8 cellular contexts compared by ENCODE assay signal in genomic region chr3:16883057-16883725, GRCh38. TPM values are rescaled to one million over a fixed set of nuclear protein-coding genes. Genes with fewer than 3 reads are reported as not detected.
DNase-seq lines count a peak whose midpoint lies in the region; ATAC-seq and TF ChIP-seq lines count a peak whose summit lies in the region.

No MANE protein-coding gene starts in this region.

- H3K27me3 Mint-ChIP-seq in GM23338 (ENCODE audit: insufficient read depth, low read depth, poor library complexity), result peaks cover 15% of the 10 kb centered on the region
- no peaks in the 10 kb centered on the region for H3K27me3 Mint-ChIP-seq in activated naive CD8-positive, alpha-beta T cell

- H3K4me1 ChIP-seq in GM23338 (ENCODE audit: insufficient read depth) (peaks cover 32% of the 10 kb centered on the region), iPS-18a (ENCODE audit: control insufficient read depth, low read depth, low read length) (peaks cover 14% of the 10 kb centered on the region)

- H3K27ac ChIP-seq in GM23338 (ENCODE audit: low read depth) (no peak overlapping the region), iPS-18a (ENCODE audit: low read length) (no peak overlapping the region)

- H2AFZ ChIP-seq in GM23338, result peak overlapping the region; percentile 87

- H4K20me1 ChIP-seq in GM23338 (replicated peaks; ENCODE audit: insufficient read depth), result no peaks in the 10 kb centered on the region

- peaks cover 8% of the 10 kb centered on the region; the same call in 1 of the 2 replicates for H3F3A ChIP-seq in GM23338 (replicated peaks; ENCODE audit: low read depth)

- DNase-seq in GM23338 (ENCODE audit: low spot score) (peak; percentile 68), smooth muscle cell of the brain vasculature (ENCODE audit: low read depth, low spot score) (peak; percentile 72), amniotic stem cell (lab: John Stamatoyannopoulos, UW) (no peak), NCI-H2196 treated with DMSO at 0.1 percent for 48 hours (lab: John Stamatoyannopoulos, UW; ENCODE audit: unreplicated experiment) (no peak)

- H3K4me3 ChIP-seq in GM23338 (peak overlapping the region; percentile 76), iPS-18a (ENCODE audit: low read length) (peak overlapping the region; percentile 81)

- ATAC-seq in GM23338 (peak; percentile 23), HG03045 (IDR thresholded peaks at IDR 0.05; ENCODE audit: unreplicated experiment) (no peak), GM19395 (IDR thresholded peaks at IDR 0.05; ENCODE audit: unreplicated experiment) (no peak)

- no peaks in the 10 kb centered on the region for H3K9me2 ChIP-seq in GM23338 (ENCODE audit: insufficient read depth)

- no peaks in the 10 kb centered on the region; the same call in 2 of the 3 replicates for H3K36me3 Mint-ChIP-seq in GM23338 (ENCODE audit: low read depth)
- H3K36me3 Mint-ChIP-seq in activated naive CD8-positive, alpha-beta T cell, result no peaks in the 10 kb centered on the region

- H3K4me3 Mint-ChIP-seq in GM23338, result peak overlapping the region; percentile 71
- H3K4me3 Mint-ChIP-seq in activated naive CD8-positive, alpha-beta T cell, result peak overlapping the region; percentile 77

- no peaks in the 10 kb centered on the region for H3K9me3 ChIP-seq in iPS-18a (ENCODE audit: control insufficient read depth, low read depth, low read length)

- H3K4me1 Mint-ChIP-seq in GM23338, result peaks cover 28% of the 10 kb centered on the region
- H3K4me1 Mint-ChIP-seq in activated naive CD8-positive, alpha-beta T cell (ENCODE audit: low read depth), result peaks cover 24% of the 10 kb centered on the region

- no peak overlapping the region for H3K27ac Mint-ChIP-seq in GM23338
- H3K27ac Mint-ChIP-seq in activated naive CD8-positive, alpha-beta T cell, result peak overlapping the region; percentile 82

- no peaks in the 10 kb centered on the region; the same call in 2 of the 3 replicates for H3K9me3 Mint-ChIP-seq in GM23338
- H3K9me3 Mint-ChIP-seq in activated naive CD8-positive, alpha-beta T cell (ENCODE audit: low read depth), result no peaks in the 10 kb centered on the region

- no peak overlapping the region for H3K9ac ChIP-seq in iPS-18a (ENCODE audit: low read length)

- H3K79me2 ChIP-seq in GM23338 (replicated peaks; ENCODE audit: insufficient read depth), result peaks cover 15% of the 10 kb centered on the region

- peak overlapping the region; percentile 92 for H3K4me2 ChIP-seq in GM23338

- H3K36me3 ChIP-seq in GM23338 (ENCODE audit: insufficient read depth) (no peaks in the 10 kb centered on the region), iPS-18a (ENCODE audit: control insufficient read depth, low read depth, low read length) (no peaks in the 10 kb centered on the region)

- H3K27me3 ChIP-seq in GM23338 (ENCODE audit: insufficient read depth) (peaks cover 77% of the 10 kb centered on the region), iPS-18a (ENCODE audit: control insufficient read depth, insufficient read depth, low read length) (peaks cover 24% of the 10 kb centered on the region)

- no peak for TF ChIP-seq CTCF in GM23338 (conservative IDR thresholded peaks at IDR 0.05; ENCODE audit: low read depth in 2 of 2)

TF ChIP-seq in GM23338, 12 proteins besides CTCF, POLR2A, EP300 and RAD21:
- TF ChIP-seq NANOG (IDR thresholded peaks at IDR 0.05; ENCODE audit: borderline replicate concordance), result 0 out of 2 replicates have a peak, but pooled peaks have one; percentile 6
- TF ChIP-seq POLR2AphosphoS5 (IDR thresholded peaks at IDR 0.05; ENCODE audit: low read depth), result peak; percentile 28; the same call in 1 of the 2 replicates
- TF ChIP-seq JUNB (IDR thresholded peaks at IDR 0.05; ENCODE audit: unreplicated experiment), result no peak

RNA-seq across cellular contexts. Expression of gene PLCL2, which starts 1.6 kb away (rescaled TPM):
- 9.2 and 9.7 TPM in 2 replicates for total RNA-seq in GM23338 (2014; rRNA removed; shearing (Covaris generic))
- polyA plus RNA-seq in GM23338 (2016; fragmentation: Nextera tagmentation; extraction: Ambion mirVana), result 1.3 and 1.6 TPM in 2 replicates

Comparison
In these comparisons a context has a peak if more than half of its experiments do, and no peak if none do; other contexts are left out.
1. DNase-seq: peak in GM23338 (single experiment) and smooth muscle cell of the brain vasculature (single experiment); none in amniotic stem cell (single experiment) and NCI-H2196 treated with DMSO at 0.1 percent for 48 hours (single experiment).